In genomic region chr11:45086526-45086925, GRCh38 we compare ENCODE assay signal across 27 cellular contexts. TPM values are rescaled to one million over a fixed set of nuclear protein-coding genes. Genes with fewer than 3 reads are reported as not detected.
DNase-seq lines count a peak whose midpoint lies in the region; ATAC-seq, FAIRE-seq and TF ChIP-seq lines count a peak whose summit lies in the region.
"Had no signal": no experiment of that assay in that cellular context is flagged by ENCODE, and none has a peak within 500 bp of the region (broad histone marks: within the 10 kb centered on the region; RNA-seq: fewer than 3 reads in every experiment).

No MANE protein-coding gene starts in this region.

- in situ Hi-C loops in IMR-90 (cut with MboI; ENCODE audit: low sequenced_read_pairs): no loop called here

- no peak overlapping the region for H3K27ac Mint-ChIP-seq in activated T-cell treated with anti-CD3 and anti-CD28 coated beads, Interleukin-2, amount 50 U/mL, for 24 hours
- H3K27ac Mint-ChIP-seq: activated CD4-positive, alpha-beta T cell treated with anti-CD3 and anti-CD28 coated beads, Interleukin-2, amount 10 ng/mL, durations not matched to agents 24 days and 14 days; activated naive CD8-positive, alpha-beta T cell treated with anti-CD3 and anti-CD28 coated beads, Interleukin-2, amount 10 ng/mL, durations not matched to agents 7 days and 5 days; mesothelial cell of epicardium had no signal

- H3K18ac ChIP-seq in IMR-90 (ENCODE audit: low read depth, low read length) (peak overlapping the region; percentile 61), H1 (ENCODE audit: extremely low read depth, low read length) (peak overlapping the region; percentile 62; the same call in 1 of the 2 replicates)

- H3K9me3 ChIP-seq in DOHH2 (ENCODE audit: control insufficient read depth, insufficient read depth, low read length) (no peaks in the 10 kb centered on the region), IMR-90 (ENCODE audit: control insufficient read depth, insufficient read depth, low read length) (no peaks in the 10 kb centered on the region), H1 (ENCODE audit: insufficient read depth in 2 of 2, low read depth in 1 of 2, low read length in 1 of 2) (no peaks in the 10 kb centered on the region), spleen (no peaks in the 10 kb centered on the region)
- H3K9me3 ChIP-seq: left lung, psoas muscle, sigmoid colon, upper lobe of left lung had no signal

- peaks cover 7% of the 10 kb centered on the region for H3K9me3 Mint-ChIP-seq in activated T-cell treated with anti-CD3 and anti-CD28 coated beads, Interleukin-2, amount 50 U/mL, for 24 hours
- H3K9me3 Mint-ChIP-seq: activated CD4-positive, alpha-beta T cell treated with anti-CD3 and anti-CD28 coated beads, Interleukin-2, amount 10 ng/mL, durations not matched to agents 24 days and 14 days; mesothelial cell of epicardium had no signal

- H3K23me2 ChIP-seq in H1 (ENCODE audit: low read depth, low read length): peaks cover 9% of the 10 kb centered on the region

- H3K14ac ChIP-seq in IMR-90 (replicated peaks; ENCODE audit: low read depth, low read length) (0 out of 2 replicates have a peak overlapping the region, but pooled peaks have one; percentile 58), H1 (ENCODE audit: insufficient read length) (no peak overlapping the region)

- no peak overlapping the region for H2AK9ac ChIP-seq in IMR-90 (replicated peaks; ENCODE audit: low read depth, low read length, poor library complexity)

- H4K5ac ChIP-seq in IMR-90 (ENCODE audit: low read depth, low read length) (peak overlapping the region; percentile 54; the same call in 1 of the 2 replicates), H1 (ENCODE audit: insufficient read length, low read depth, low read length) (no peak overlapping the region)

- DNase-seq in IMR-90 (no peak), H1 (ENCODE audit: low read depth in 1 of 2, low spot score in 2 of 2) (no peak), spleen (no peak), activated T-cell treated with anti-CD3 and anti-CD28 coated beads for 4 hours (no peak)
- no peak for DNase-seq in activated T-cell treated with anti-CD3 and anti-CD28 coated beads, Interleukin-2, amount 50 U/mL, for 24 hours
- DNase-seq: activated CD4-positive, alpha-beta T cell treated with anti-CD3 and anti-CD28 coated beads, Interleukin-2, amount 10 ng/mL, durations not matched to agents 24 days and 14 days; activated gamma-delta T cell treated with Interleukin-2 at 50 U/mL for 16 hours; activated naive CD8-positive, alpha-beta T cell treated with anti-CD3 and anti-CD28 coated beads, Interleukin-2, amount 10 ng/mL, durations not matched to agents 7 days and 5 days; activated T-cell treated with anti-CD3 and anti-CD28 coated beads, Interleukin-2, amount 50 U/mL, for 1 hour; aorta; cortex of kidney; DND-41; effector memory CD4-positive, alpha-beta T cell; GOT3; left lung; NCI-H2081 treated with DMSO at 0.1 percent for 48 hours; psoas muscle; sigmoid colon; stimulated activated CD4-positive, alpha-beta T cell treated with anti-CD3 and anti-CD28 coated beads, Interleukin-4, amount 100 ng/mL, for 24 hours; upper lobe of left lung had no signal

- H3K4me1 Mint-ChIP-seq in activated T-cell treated with anti-CD3 and anti-CD28 coated beads, Interleukin-2, amount 50 U/mL, for 24 hours (ENCODE audit: low read depth): peaks cover 24% of the 10 kb centered on the region

- H2AFZ ChIP-seq in IMR-90 (replicated peaks; ENCODE audit: low read length, poor library complexity): no peak overlapping the region
- no peak overlapping the region for H2AFZ ChIP-seq in H1 (ENCODE audit: low read length)

- H3K4me1 ChIP-seq in DOHH2 (ENCODE audit: control insufficient read depth, low read length) (peaks cover 93% of the 10 kb centered on the region), IMR-90 (ENCODE audit: control insufficient read depth, insufficient read depth, low read length) (peaks cover 27% of the 10 kb centered on the region), H1 (replicated peaks in 1 of 4; ENCODE audit: control insufficient read depth in 3 of 4, insufficient read depth in 4 of 4, low read length in 3 of 4) (peaks cover 16 to 47% (median 28%) of the 10 kb centered on the region in 4 experiments), spleen (peaks cover 7 to 81% (median 52%) of the 10 kb centered on the region in 6 donors)

- no peak overlapping the region for H3K4me3 Mint-ChIP-seq in activated T-cell treated with anti-CD3 and anti-CD28 coated beads, Interleukin-2, amount 50 U/mL, for 24 hours
- H3K4me3 Mint-ChIP-seq: activated CD4-positive, alpha-beta T cell treated with anti-CD3 and anti-CD28 coated beads, Interleukin-2, amount 10 ng/mL, durations not matched to agents 24 days and 14 days; activated naive CD8-positive, alpha-beta T cell treated with anti-CD3 and anti-CD28 coated beads, Interleukin-2, amount 10 ng/mL, durations not matched to agents 7 days and 5 days; mesothelial cell of epicardium had no signal

- H3K79me1 ChIP-seq in IMR-90 (ENCODE audit: low read depth in 1 of 2, low read length in 2 of 2) (no peaks in the 10 kb centered on the region), H1 (ENCODE audit: low read depth, low read length) (no peaks in the 10 kb centered on the region)

- H3K27me3 Mint-ChIP-seq in activated T-cell treated with anti-CD3 and anti-CD28 coated beads, Interleukin-2, amount 50 U/mL, for 24 hours: peaks cover 2% of the 10 kb centered on the region

- H3K56ac ChIP-seq in IMR-90 (ENCODE audit: extremely low read depth, insufficient read depth, low read length): no peak overlapping the region
- H3K56ac ChIP-seq in H1 (replicated peaks; ENCODE audit: insufficient read length, low read depth, low read length): no peak overlapping the region

- H3K79me2 ChIP-seq in DOHH2 (ENCODE audit: control insufficient read depth, low read length) (no peaks in the 10 kb centered on the region), H1 (ENCODE audit: control insufficient read depth in 1 of 2, insufficient read depth in 2 of 2, low read length in 2 of 2) (no peaks in the 10 kb centered on the region)

- no peak overlapping the region for H2BK15ac ChIP-seq in IMR-90 (ENCODE audit: low read depth, low read length)
- H2BK15ac ChIP-seq in H1 (ENCODE audit: low read length): peak overlapping the region; percentile 3; the same call in 1 of the 2 replicates

- TF ChIP-seq POLR2A in IMR-90 (IDR thresholded peaks at IDR 0.05; ENCODE audit: low read depth, low read length) (no peak), H1 (IDR thresholded peaks at IDR 0.05; ENCODE audit: control extremely low read depth in 1 of 2, low read depth in 2 of 2, low read length in 2 of 2) (no peak), spleen (IDR thresholded peaks at IDR 0.05) (no peak)

- TF ChIP-seq CTCF in DOHH2 (IDR thresholded peaks at IDR 0.05; ENCODE audit: low read depth, low read length, poor library complexity, severe bottlenecking) (no peak), IMR-90 (conservative IDR thresholded peaks at IDR 0.05; ENCODE audit: low read depth, low read length) (no peak), H1 (IDR thresholded peaks at IDR 0.05; ENCODE audit: control extremely low read depth in 1 of 3, insufficient read depth in 1 of 3, low read depth in 1 of 3, low read length in 3 of 3) (no peak), spleen (IDR thresholded peaks at IDR 0.05 in 8 of 11, conservative IDR thresholded peaks at IDR 0.05 in 3 of 11) (no peak)

- H3K27me3 ChIP-seq in DOHH2 (ENCODE audit: control insufficient read depth, low read length): 0 out of 2 replicates have a peak, but pooled peaks cover 3% of the 10 kb centered on the region
- H3K27me3 ChIP-seq in IMR-90 (ENCODE audit: control insufficient read depth, insufficient read depth, low read length): peaks cover 10% of the 10 kb centered on the region
- no peaks in the 10 kb centered on the region; a peak in 2 of 7 replicates for H3K27me3 ChIP-seq in H1 (replicated peaks in 1 of 4; ENCODE audit: control insufficient read depth in 3 of 4, extremely low read depth in 1 of 4, insufficient read depth in 3 of 4, low read length in 3 of 4)
- H3K27me3 ChIP-seq in spleen (replicated peaks in 1 of 7): no peaks in the 10 kb centered on the region
- H3K27me3 ChIP-seq: left lung, upper lobe of left lung had no signal

- peaks cover 7% of the 10 kb centered on the region for H3K36me3 Mint-ChIP-seq in activated T-cell treated with anti-CD3 and anti-CD28 coated beads, Interleukin-2, amount 50 U/mL, for 24 hours (ENCODE audit: low read depth)
- H3K36me3 Mint-ChIP-seq: activated naive CD8-positive, alpha-beta T cell treated with anti-CD3 and anti-CD28 coated beads, Interleukin-2, amount 10 ng/mL, durations not matched to agents 7 days and 5 days; mesothelial cell of epicardium had no signal

- no TSS peak for BruUV-seq in IMR-90 (replicated peaks; lab: Mats Ljungman, UMichigan)

- H3K9me2 ChIP-seq in DOHH2 (replicated peaks; ENCODE audit: control insufficient read depth, low read length): no peaks in the 10 kb centered on the region

- FAIRE-seq in H1 (lab: Jason Lieb, UNC): no peak
- FAIRE-seq: GM19239 had no signal

- H3K9me1 ChIP-seq in IMR-90 (ENCODE audit: insufficient read depth, low read length): peaks cover 10% of the 10 kb centered on the region

- no peak overlapping the region for H3K23ac ChIP-seq in IMR-90 (ENCODE audit: low read depth, low read length)
- no peak overlapping the region for H3K23ac ChIP-seq in H1 (ENCODE audit: insufficient read length)

- TF ChIP-seq RAD21 in IMR-90 (IDR thresholded peaks at IDR 0.05; ENCODE audit: low read length): no peak
- no peak for TF ChIP-seq RAD21 in H1 (IDR thresholded peaks at IDR 0.05 in 1 of 2, conservative IDR thresholded peaks at IDR 0.05 in 1 of 2; ENCODE audit: low read depth in 2 of 2, low read length in 2 of 2)

- H4K20me1 ChIP-seq in DOHH2 (ENCODE audit: control insufficient read depth, insufficient read depth, low read depth, low read length) (no peaks in the 10 kb centered on the region), IMR-90 (ENCODE audit: insufficient read depth, low read length) (no peaks in the 10 kb centered on the region), H1 (replicated peaks in 1 of 2; ENCODE audit: control insufficient read depth in 1 of 2, insufficient read depth in 2 of 2, low read length in 2 of 2) (no peaks in the 10 kb centered on the region)

- no peak for TF ChIP-seq EP300 in H1 (IDR thresholded peaks at IDR 0.05; ENCODE audit: borderline replicate concordance in 1 of 2, low read depth in 2 of 2, low read length in 2 of 2)

- WGBS in IMR-90 (ENCODE audit: extremely low coverage in 2 of 2, insufficient read length in 1 of 2), 2 experiments: 84% methylated on average over 5 of the region's 5 CpGs; no CpG with 5 or more reads in 1 of the 2 experiments
- WGBS in H1 (ENCODE audit: extremely low coverage in 1 of 2, insufficient coverage in 1 of 2, insufficient read length in 1 of 2, insufficient replicate concordance in 2 of 2, low coverage in 1 of 2, low lambda C conversion rate in 2 of 2, missing lambda C conversion rate in 1 of 2), 2 experiments: 83% methylated on average over 5 of the region's 5 CpGs; no CpG with 5 or more reads in 1 of the 2 experiments
- 75 to 89% (median 81%) methylated on average over 5 of the region's 5 CpGs for WGBS in spleen, 5 donors

- H2AK5ac ChIP-seq in IMR-90 (ENCODE audit: low read depth, low read length) (peak overlapping the region; percentile 64; the same call in 1 of the 2 replicates), H1 (ENCODE audit: low read depth, low read length) (no peak overlapping the region)

- H4K8ac ChIP-seq in IMR-90 (ENCODE audit: low read depth in 2 of 2, low read length in 2 of 2): peak overlapping the region in 1 of 2 experiments; percentile 30; a peak in 1 of 4 replicates
- no peak overlapping the region for H4K8ac ChIP-seq in H1 (ENCODE audit: extremely low read depth, insufficient read depth, low read length)

- intact Hi-C loops in IMR-90 (cut with micrococcal nuclease): loop anchor here (5.0 kb wide), 1 partner anchor 129 kb away; no protein-coding TSS in a partner anchor
- intact Hi-C loops in spleen (cut with DNase I; ENCODE audit: low total_unique reads): no loop called here

- H3K4me2 ChIP-seq in DOHH2 (ENCODE audit: low read length) (peak overlapping the region; percentile 65), IMR-90 (ENCODE audit: low read depth, low read length) (no peak overlapping the region), H1 (ENCODE audit: insufficient read depth in 1 of 2, low read depth in 2 of 2, low read length in 2 of 2) (0 out of 4 replicates have a peak overlapping the region, but pooled peaks of 1 of the 2 experiments have one; percentile 37)
- H3K4me2 ChIP-seq: KMS-11 had no signal

- H2BK20ac ChIP-seq in IMR-90 (ENCODE audit: low read depth, low read length) (peak overlapping the region; percentile 82; the same call in 1 of the 2 replicates), H1 (ENCODE audit: low read length) (peak overlapping the region; percentile 94)

- POLR2A ChIA-PET in IMR-90 (lab: Charles Lee; ENCODE audit: unreplicated experiment): no interaction called here
- POLR2A ChIA-PET in H1 (lab: Charles Lee; ENCODE audit: partially characterized antibody): no interaction called here

- H2BK12ac ChIP-seq in H1 (ENCODE audit: low read depth, low read length): peak overlapping the region; percentile 52; the same call in 1 of the 2 replicates

- H3K4ac ChIP-seq in IMR-90 (ENCODE audit: low read depth, low read length) (peak overlapping the region; percentile 84), H1 (replicated peaks; ENCODE audit: insufficient read length, low read depth, low read length) (no peak overlapping the region)

- dilution Hi-C loops in IMR-90 (cut with HindIII; ENCODE audit: low sequenced_read_pairs, unreplicated experiment): no loop called here

- peak overlapping the region; percentile 83 for H4K91ac ChIP-seq in IMR-90 (ENCODE audit: insufficient read depth, low read depth, low read length)
- peak overlapping the region; percentile 83 for H4K91ac ChIP-seq in H1 (replicated peaks; ENCODE audit: insufficient read length, low read length)

- H3F3A ChIP-seq in DOHH2 (ENCODE audit: control insufficient read depth, insufficient read depth): peaks cover 21% of the 10 kb centered on the region; the same call in 1 of the 2 replicates

- H3K9ac ChIP-seq in IMR-90 (ENCODE audit: low read depth, low read length) (no peak overlapping the region), H1 (replicated peaks in 1 of 4; ENCODE audit: extremely low read depth in 1 of 4, low read depth in 3 of 4, low read length in 3 of 4) (no peak overlapping the region)
- H3K9ac ChIP-seq: KMS-11 had no signal

- CTCF ChIA-PET in IMR-90 (lab: Yijun Ruan, JAX) (no interaction called here), H1 (lab: Charles Lee; ENCODE audit: partially characterized antibody) (interaction anchor here (1.8 to 34.2 kb wide), 3 partner anchors 8 to 150 kb away, joined by 8 to 1347 read pairs (median 31); no protein-coding TSS in a partner anchor)

- ATAC-seq in IMR-90 (ENCODE audit: low read depth): no peak
- ATAC-seq in HG03457 (IDR thresholded peaks at IDR 0.05; ENCODE audit: unreplicated experiment): no peak
- ATAC-seq: left lung, Panc1, psoas muscle had no signal

- H3K36me3 ChIP-seq in DOHH2 (ENCODE audit: control insufficient read depth, low read length) (no peaks in the 10 kb centered on the region), IMR-90 (ENCODE audit: control insufficient read depth, insufficient read depth, low read length) (no peaks in the 10 kb centered on the region), H1 (ENCODE audit: control insufficient read depth in 2 of 4, insufficient read depth in 4 of 4, low read length in 3 of 4) (no peaks in the 10 kb centered on the region), spleen (no peaks in the 10 kb centered on the region)
- H3K36me3 ChIP-seq: left lung, sigmoid colon, upper lobe of left lung had no signal

- peak overlapping the region; percentile 88 for H3K27ac ChIP-seq in DOHH2 (ENCODE audit: low read depth, low read length)
- H3K27ac ChIP-seq in IMR-90 (ENCODE audit: insufficient read depth, low read length): peak overlapping the region; percentile 73; the same call in 1 of the 2 replicates
- no peak overlapping the region for H3K27ac ChIP-seq in H1 (ENCODE audit: low read depth, low read length)
- peak overlapping the region in 6 of 8 donors; percentile 14 to 79 (median 36) for H3K27ac ChIP-seq in spleen
- H3K27ac ChIP-seq: C4-2B, KMS-11, left lung, psoas muscle, upper lobe of left lung had no signal

- peak overlapping the region; percentile 45 for H3K4me3 ChIP-seq in DOHH2 (ENCODE audit: low read length)
- no peak overlapping the region for H3K4me3 ChIP-seq in IMR-90 (ENCODE audit: insufficient read depth, low read depth, low read length)
- no peak overlapping the region for H3K4me3 ChIP-seq in H1 (ENCODE audit: extremely low read depth in 1 of 4, insufficient read depth in 2 of 4, low read depth in 3 of 4, low read length in 4 of 4)
- H3K4me3 ChIP-seq in spleen: no peak overlapping the region
- H3K4me3 ChIP-seq: left lung, psoas muscle, sigmoid colon, upper lobe of left lung had no signal

- no peak overlapping the region for H2BK5ac ChIP-seq in IMR-90 (ENCODE audit: low read depth, low read length, poor library complexity, severe bottlenecking)
- peak overlapping the region; percentile 8; the same call in 1 of the 2 replicates for H2BK5ac ChIP-seq in H1 (ENCODE audit: low read depth, low read length)

- H2BK120ac ChIP-seq in IMR-90 (ENCODE audit: low read depth, low read length) (peak overlapping the region; percentile 68), H1 (replicated peaks; ENCODE audit: low read depth, low read length) (peak overlapping the region; percentile 2)

RNA-seq across cellular contexts. Expression of gene PRDM11, which starts 59.9 kb away (rescaled TPM):
- total RNA-seq in IMR-90 (2012; rRNA removed) (1.7 and 2.2 TPM in 2 replicates), spleen (10 to 100 TPM in 6 of 7 donors, 1 to 10 TPM in 1; 8.0 to 24.3 (median 19.5) TPM)
- polyA plus RNA-seq in IMR-90 (2012; rRNA removed) (2.2 and 2.7 TPM in 2 replicates), H1 (2011; rRNA removed) (3.6 and 5.6 TPM in 2 replicates), spleen (1 to 10 TPM; 1.7 to 4.3 (median 1.9) TPM)
- 1.4 and 2.7 TPM in 2 replicates for polyA plus RNA-seq in IMR-90 (2012; cell fraction: cytosol; rRNA removed)
- polyA plus RNA-seq in IMR-90 (2012; cell fraction: nucleus; rRNA removed; ENCODE audit: low replicate concordance): 4.6 and 5.9 TPM in 2 replicates
- total RNA-seq in H1 (2021; fragmentation: NEBNext Ultra II Directional; extraction: Animal tissue kit (Norgen Biotek cat#: 25700)): 10.0 and 11.7 TPM in 2 replicates
- polyA plus RNA-seq in H1 (2011; cell fraction: cytosol; rRNA removed): 5.0 TPM
- 6.9 TPM for polyA plus RNA-seq in H1 (2011; cell fraction: nucleus; rRNA removed)
- 4.1 to 4.5 TPM (median 4.2 TPM) in 4 replicates for polyA plus RNA-seq in H1 (2012, experiment 1 of 2)
- 1.9 TPM for polyA plus RNA-seq in H1 (2012, experiment 2 of 2)
- polyA plus RNA-seq in H1 (2013, experiment 1 of 2): 3.0 TPM
- polyA plus RNA-seq in H1 (2013, experiment 2 of 2): 3.1 TPM
- polyA minus RNA-seq in H1 (2011; rRNA and poly(A)+ RNA removed): 8.0 and 10.8 TPM in 2 replicates
- polyA minus RNA-seq in H1 (2011; cell fraction: cytosol; rRNA and poly(A)+ RNA removed): 4.5 TPM
- polyA minus RNA-seq in H1 (2011; cell fraction: nucleus; rRNA and poly(A)+ RNA removed): 9.1 TPM
